11 cellular contexts compared by ENCODE assay signal in the genomic region with DNA sequence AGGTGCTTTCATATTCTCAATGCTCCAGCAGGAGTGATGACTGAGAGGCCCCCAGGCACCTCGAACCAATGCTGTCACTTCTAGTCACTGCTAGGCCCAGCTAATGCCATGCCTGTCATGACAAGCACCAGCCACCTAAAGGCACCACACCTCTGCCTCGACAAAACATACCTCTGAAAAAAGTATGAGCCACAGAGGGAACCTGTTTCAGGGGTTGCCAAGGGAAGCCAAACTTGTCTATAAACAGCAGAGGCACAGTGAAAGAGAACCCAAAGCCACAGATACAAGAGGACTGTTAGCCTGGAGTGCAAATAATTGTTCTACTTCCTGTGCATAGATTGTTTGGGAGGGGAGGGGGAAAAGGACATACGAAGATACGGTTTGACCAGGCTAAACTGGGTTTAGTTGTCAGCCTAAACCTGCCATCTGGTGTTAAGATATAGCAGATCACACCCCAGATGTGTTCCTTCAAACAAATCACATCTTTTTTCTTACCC. TPM values are rescaled to one million over a fixed set of nuclear protein-coding genes. Genes with fewer than 3 reads are reported as not detected.
DNase-seq lines count a peak whose midpoint lies in the region; ATAC-seq and TF ChIP-seq lines count a peak whose summit lies in the region.
"Had no signal": no experiment of that assay in that cellular context is flagged by ENCODE, and none has a peak within 500 bp of the region (broad histone marks: within the 10 kb centered on the region; RNA-seq: fewer than 3 reads in every experiment).

No MANE protein-coding gene starts in this region.

- H3K9me3 Mint-ChIP-seq in activated CD8-positive, alpha-beta T cell treated with anti-CD3 and anti-CD28 coated beads, Interleukin-2, amount 10 ng/mL, durations not matched to agents 7 days and 5 days (ENCODE audit: insufficient read depth), result no peaks in the 10 kb centered on the region
- H3K9me3 Mint-ChIP-seq: activated naive CD8-positive, alpha-beta T cell treated with anti-CD3 and anti-CD28 coated beads, Interleukin-2, amount 10 ng/mL, durations not matched to agents 7 days and 5 days; T-helper 1 cell treated with Interleukin-12 subunit alpha and Interleukin-12 subunit beta and Interleukin-4 antibody, amounts not matched to agents 30 μg/mL and 1 μg/mL, for 36 hours had no signal

- H3K36me3 Mint-ChIP-seq in activated CD8-positive, alpha-beta T cell treated with anti-CD3 and anti-CD28 coated beads, Interleukin-2, amount 10 ng/mL, durations not matched to agents 7 days and 5 days (ENCODE audit: low read depth), result no peaks in the 10 kb centered on the region
- H3K36me3 Mint-ChIP-seq: activated naive CD8-positive, alpha-beta T cell treated with anti-CD3 and anti-CD28 coated beads, Interleukin-2, amount 10 ng/mL, durations not matched to agents 7 days and 5 days had no signal

- TF ChIP-seq CTCF in AG09319 (IDR thresholded peaks at IDR 0.05; ENCODE audit: low read depth, low read length) (peak; percentile 4), LNCAP (IDR thresholded peaks at IDR 0.05) (peak; percentile 46)

- CTCF ChIA-PET in activated CD8-positive, alpha-beta T cell treated with anti-CD3 and anti-CD28 coated beads, Interleukin-2, amount 10 ng/mL, durations not matched to agents 7 days and 5 days (lab: Charles Lee), result no interaction called here

- H3K4me3 Mint-ChIP-seq in activated CD8-positive, alpha-beta T cell treated with anti-CD3 and anti-CD28 coated beads, Interleukin-2, amount 10 ng/mL, durations not matched to agents 7 days and 5 days, result no peak overlapping the region
- H3K4me3 Mint-ChIP-seq: activated naive CD8-positive, alpha-beta T cell treated with anti-CD3 and anti-CD28 coated beads, Interleukin-2, amount 10 ng/mL, durations not matched to agents 7 days and 5 days; T-helper 1 cell treated with Interleukin-12 subunit alpha and Interleukin-12 subunit beta and Interleukin-4 antibody, amounts not matched to agents 30 μg/mL and 1 μg/mL, for 36 hours had no signal

- POLR2A ChIA-PET in activated CD8-positive, alpha-beta T cell treated with anti-CD3 and anti-CD28 coated beads, Interleukin-2, amount 10 ng/mL, durations not matched to agents 7 days and 5 days (lab: Charles Lee), result no interaction called here

- DNase-seq in AG09319 (ENCODE audit: extremely low read depth, low read depth) (peak; percentile 32), amniotic epithelial cell (ENCODE audit: low read depth) (peak; percentile 29), islet precursor cell (peak; percentile 87)
- no peak for DNase-seq in activated CD8-positive, alpha-beta T cell treated with anti-CD3 and anti-CD28 coated beads, Interleukin-2, amount 10 ng/mL, durations not matched to agents 7 days and 5 days
- DNase-seq: activated naive CD8-positive, alpha-beta T cell treated with anti-CD3 and anti-CD28 coated beads, Interleukin-2, amount 10 ng/mL, durations not matched to agents 7 days and 5 days; stimulated activated CD4-positive, alpha-beta T cell treated with anti-CD3 and anti-CD28 coated beads, Interleukin-4, amount 100 ng/mL, for 1 hour had no signal

- peaks cover 6% of the 10 kb centered on the region for H3K27me3 Mint-ChIP-seq in activated CD8-positive, alpha-beta T cell treated with anti-CD3 and anti-CD28 coated beads, Interleukin-2, amount 10 ng/mL, durations not matched to agents 7 days and 5 days (ENCODE audit: low read depth)

- no peak for ATAC-seq in activated CD8-positive, alpha-beta T cell treated with anti-CD3 and anti-CD28 coated beads, Interleukin-2, amount 10 ng/mL, durations not matched to agents 7 days and 5 days
- ATAC-seq in GM21619 (IDR thresholded peaks at IDR 0.05; ENCODE audit: unreplicated experiment) (no peak), GM18909 (IDR thresholded peaks at IDR 0.05; ENCODE audit: poor library complexity, unreplicated experiment) (no peak), HG03342 (IDR thresholded peaks at IDR 0.05; ENCODE audit: unreplicated experiment) (no peak)

- H3K4me1 Mint-ChIP-seq in activated CD8-positive, alpha-beta T cell treated with anti-CD3 and anti-CD28 coated beads, Interleukin-2, amount 10 ng/mL, durations not matched to agents 7 days and 5 days (ENCODE audit: low read depth), result no peaks in the 10 kb centered on the region
- H3K4me1 Mint-ChIP-seq: activated naive CD8-positive, alpha-beta T cell treated with anti-CD3 and anti-CD28 coated beads, Interleukin-2, amount 10 ng/mL, durations not matched to agents 7 days and 5 days had no signal

- no peak overlapping the region for H3K27ac Mint-ChIP-seq in activated CD8-positive, alpha-beta T cell treated with anti-CD3 and anti-CD28 coated beads, Interleukin-2, amount 10 ng/mL, durations not matched to agents 7 days and 5 days
- H3K27ac Mint-ChIP-seq: activated naive CD8-positive, alpha-beta T cell treated with anti-CD3 and anti-CD28 coated beads, Interleukin-2, amount 10 ng/mL, durations not matched to agents 7 days and 5 days; T-helper 1 cell treated with Interleukin-12 subunit alpha and Interleukin-12 subunit beta and Interleukin-4 antibody, amounts not matched to agents 30 μg/mL and 1 μg/mL, for 36 hours had no signal

RNA-seq across cellular contexts. Expression of a gene that starts 45.9 kb away (rescaled TPM):
- not detected for total RNA-seq in activated CD8-positive, alpha-beta T cell treated with anti-CD3 and anti-CD28 coated beads, Interleukin-2, amount 10 ng/mL, durations not matched to agents 7 days and 5 days
- total RNA-seq: activated naive CD8-positive, alpha-beta T cell treated with anti-CD3 and anti-CD28 coated beads, Interleukin-2, amount 10 ng/mL, durations not matched to agents 7 days and 5 days had no signal
